ENCODE assay signal across 10 cellular contexts in genomic region chr19:15108145-15108844, GRCh38. TPM values are rescaled to one million over a fixed set of nuclear protein-coding genes. Genes with fewer than 3 reads are reported as not detected.
DNase-seq lines count a peak whose midpoint lies in the region; ATAC-seq lines count a peak whose summit lies in the region.
"Had no signal": no experiment of that assay in that cellular context is flagged by ENCODE, and none has a peak within 500 bp of the region (broad histone marks: within the 10 kb centered on the region; RNA-seq: fewer than 3 reads in every experiment).

No MANE protein-coding gene starts in this region.

- ATAC-seq in left lobe of liver (peak; percentile 31), GM21786 (IDR thresholded peaks at IDR 0.05; ENCODE audit: unreplicated experiment) (no peak), GM19397 (IDR thresholded peaks at IDR 0.05; ENCODE audit: unreplicated experiment) (no peak)

- peak overlapping the region; percentile 44 for H3K27ac ChIP-seq in caudate nucleus (ENCODE audit: low read depth, low read length)
- H3K27ac ChIP-seq in substantia nigra (ENCODE audit: low read depth, low read length, poor library complexity, severe bottlenecking): peak overlapping the region; percentile 35

- DNase-seq in M059J (ENCODE audit: low read depth) (peak; percentile 15), caudate nucleus (lab: John Stamatoyannopoulos, UW) (no peak), left lobe of liver (ENCODE audit: low spot score) (no peak), substantia nigra (lab: John Stamatoyannopoulos, UW) (no peak), iPS-NIHi11 (ENCODE audit: low spot score) (no peak), anterior cingulate cortex (lab: John Stamatoyannopoulos, UW) (no peak)
- DNase-seq: hypothalamus had no signal

RNA-seq across cellular contexts. Expression of gene SYDE1, which starts 1.1 kb away (rescaled TPM):
- total RNA-seq in M059J (2014; rRNA removed; shearing (Covaris generic)): 19.7 and 38.3 TPM in 2 replicates
- total RNA-seq in left lobe of liver: 3.4 TPM

RNA-seq across cellular contexts. Expression of gene OR1I1, which starts 26.3 kb away (rescaled TPM):
- total RNA-seq in M059J (2014; rRNA removed; shearing (Covaris generic)): not detected in 2 replicates
- not detected for total RNA-seq in left lobe of liver
- total RNA-seq: subcutaneous adipose tissue had no signal

RNA-seq across cellular contexts. Expression of gene CASP14, which starts 59.0 kb away (rescaled TPM):
- total RNA-seq in M059J (2014; rRNA removed; shearing (Covaris generic)): not detected in 2 replicates
- not detected for total RNA-seq in left lobe of liver
- total RNA-seq: subcutaneous adipose tissue had no signal
